30 cellular contexts compared by ENCODE assay signal in genomic region chr5:1745190-1745805, GRCh38. TPM values are rescaled to one million over a fixed set of nuclear protein-coding genes. Genes with fewer than 3 reads are reported as not detected.
DNase-seq lines count a peak whose midpoint lies in the region; ATAC-seq, FAIRE-seq and TF ChIP-seq lines count a peak whose summit lies in the region.
"Had no signal": no experiment of that assay in that cellular context is flagged by ENCODE, and none has a peak within 500 bp of the region (broad histone marks: within the 10 kb centered on the region; RNA-seq: fewer than 3 reads in every experiment).

No MANE protein-coding gene starts in this region.

- H3K27ac Mint-ChIP-seq in glutamatergic neuron (ENCODE audit: unreplicated experiment) (peak overlapping the region; percentile 62), T-helper 17 cell (no peak overlapping the region)
- H3K27ac Mint-ChIP-seq: activated CD4-positive, alpha-beta memory T cell treated with anti-CD3 and anti-CD28 coated beads, Interleukin-2, amount 10 ng/mL, durations not matched to agents 7 days and 5 days; effector memory CD8-positive, alpha-beta T cell had no signal

- H3K27ac ChIP-seq in right lobe of liver (no peak overlapping the region), HepG2 (ENCODE audit: extremely low read length, insufficient read depth, low read length) (no peak overlapping the region), osteoblast (ENCODE audit: low read depth, low read length) (no peak overlapping the region)
- H3K27ac ChIP-seq: BLaER1 treated with 17β-estradiol and CSF1 and Interleukin-3, amounts not matched to agents 10 nM and 100 nM; breast epithelium; colonic mucosa; skin epidermis; stomach; tibial nerve had no signal

- H3K4me1 ChIP-seq in right lobe of liver (no peaks in the 10 kb centered on the region), HepG2 (ENCODE audit: insufficient read depth, low read length) (no peaks in the 10 kb centered on the region), osteoblast (ENCODE audit: insufficient read depth, low read length) (no peaks in the 10 kb centered on the region)
- H3K4me1 ChIP-seq: breast epithelium, colonic mucosa, stomach, tibial nerve had no signal

- H3K79me2 ChIP-seq in HepG2 (ENCODE audit: insufficient read depth, low read length), result no peaks in the 10 kb centered on the region
- no peaks in the 10 kb centered on the region for H3K79me2 ChIP-seq in osteoblast (ENCODE audit: insufficient read depth, low read length)

- CTCF ChIA-PET in HepG2 (lab: Yijun Ruan, JAX; ENCODE audit: low intra/inter-chr PET ratio, low total read pairs), result no interaction called here

- peaks cover 5% of the 10 kb centered on the region for H3K9me3 Mint-ChIP-seq in glutamatergic neuron (ENCODE audit: unreplicated experiment)
- H3K9me3 Mint-ChIP-seq: activated CD4-positive, alpha-beta memory T cell treated with anti-CD3 and anti-CD28 coated beads, Interleukin-2, amount 10 ng/mL, durations not matched to agents 7 days and 5 days; effector memory CD8-positive, alpha-beta T cell had no signal

- DNase-seq in right lobe of liver (peak; percentile 13 to 42 (median 34)), HepG2 (ENCODE audit: low spot score) (no peak), glutamatergic neuron (no peak), osteoblast (ENCODE audit: insufficient read length, low spot score, missing footprints) (peak; percentile 73), T-helper 17 cell (no peak)
- DNase-seq: activated CD4-positive, alpha-beta memory T cell treated with anti-CD3 and anti-CD28 coated beads, Interleukin-2, amount 10 ng/mL, durations not matched to agents 7 days and 5 days; amygdala; colonic mucosa; COR-L47; DMS53; effector memory CD8-positive, alpha-beta T cell; HCEC 1CT; KBM-7; mesenchymal stem cell; NCI-H1417; NCI-H2081; NCI-H774; occipital lobe; stimulated activated CD8-positive, alpha-beta memory T cell treated with anti-CD3 and anti-CD28 coated beads, Interleukin-4, amount 100 ng/mL, for 48 hours; T-helper 1 cell had no signal

- H3K36me3 ChIP-seq in right lobe of liver (no peaks in the 10 kb centered on the region), HepG2 (replicated peaks in 1 of 2; ENCODE audit: control insufficient read depth in 1 of 2, insufficient read depth in 2 of 2, low read length in 2 of 2) (no peaks in the 10 kb centered on the region), osteoblast (ENCODE audit: insufficient read depth, low read length) (no peaks in the 10 kb centered on the region)
- H3K36me3 ChIP-seq: BLaER1 treated with 17β-estradiol and CSF1 and Interleukin-3, amounts not matched to agents 10 nM and 100 nM; breast epithelium; colonic mucosa; stomach; tibial nerve had no signal

- TF ChIP-seq POLR2A in right lobe of liver (IDR thresholded peaks at IDR 0.05) (no peak), HepG2 (IDR thresholded peaks at IDR 0.05; ENCODE audit: insufficient read depth in 1 of 2, low read depth in 2 of 2, low read length in 2 of 2) (no peak)

- H3K4me1 Mint-ChIP-seq in glutamatergic neuron (ENCODE audit: low read depth, unreplicated experiment) (no peaks in the 10 kb centered on the region), T-helper 17 cell (no peaks in the 10 kb centered on the region)
- H3K4me1 Mint-ChIP-seq: activated CD4-positive, alpha-beta memory T cell treated with anti-CD3 and anti-CD28 coated beads, Interleukin-2, amount 10 ng/mL, durations not matched to agents 7 days and 5 days had no signal

- H3K27me3 ChIP-seq in right lobe of liver (no peaks in the 10 kb centered on the region), HepG2 (ENCODE audit: control insufficient read depth in 1 of 2, insufficient read depth in 2 of 2, low read length in 2 of 2) (peaks cover 6 to 76% of the 10 kb centered on the region in 2 experiments; a peak in 4 of 5 replicates), osteoblast (ENCODE audit: insufficient read depth, low read length) (no peaks in the 10 kb centered on the region)
- H3K27me3 ChIP-seq: BLaER1 treated with 17β-estradiol and CSF1 and Interleukin-3, amounts not matched to agents 10 nM and 100 nM; colonic mucosa; tibial nerve had no signal

- POLR2A ChIA-PET in HepG2 (lab: Yijun Ruan, JAX), result no interaction called here

- no peak overlapping the region for H3K4me3 Mint-ChIP-seq in glutamatergic neuron (ENCODE audit: unreplicated experiment)
- no peak overlapping the region for H3K4me3 Mint-ChIP-seq in T-helper 17 cell
- H3K4me3 Mint-ChIP-seq: activated CD4-positive, alpha-beta memory T cell treated with anti-CD3 and anti-CD28 coated beads, Interleukin-2, amount 10 ng/mL, durations not matched to agents 7 days and 5 days; effector memory CD8-positive, alpha-beta T cell had no signal

- no peak for TF ChIP-seq RAD21 in HepG2 (CRISPR knock-in tag; IDR thresholded peaks at IDR 0.05)

- BruUV-seq in HepG2 (replicated peaks; lab: Mats Ljungman, UMichigan), result no TSS peak

- H3K36me3 Mint-ChIP-seq in glutamatergic neuron (ENCODE audit: unreplicated experiment), result peaks cover 11% of the 10 kb centered on the region
- no peaks in the 10 kb centered on the region for H3K36me3 Mint-ChIP-seq in T-helper 17 cell (ENCODE audit: low read depth)

- H3K4me2 ChIP-seq in HepG2 (ENCODE audit: low read depth, low read length), result no peak overlapping the region
- H3K4me2 ChIP-seq in osteoblast (ENCODE audit: insufficient read depth, low read length), result no peak overlapping the region
- H3K4me2 ChIP-seq: BLaER1 treated with 17β-estradiol and CSF1 and Interleukin-3, amounts not matched to agents 10 nM and 100 nM had no signal

- no peak for ATAC-seq in right lobe of liver
- ATAC-seq in HepG2, result no peak
- ATAC-seq in HG02981 (IDR thresholded peaks at IDR 0.05; ENCODE audit: unreplicated experiment), result no peak
- no peak for ATAC-seq in HG02623 (IDR thresholded peaks at IDR 0.05; ENCODE audit: unreplicated experiment)
- no peak for ATAC-seq in T-helper 17 cell
- ATAC-seq: activated CD4-positive, CD25-positive, alpha-beta regulatory T cell treated with anti-CD3 and anti-CD28 coated beads, Interleukin-2, amount 50 U/mL, for 24 hours; effector memory CD8-positive, alpha-beta T cell had no signal

- FAIRE-seq in HepG2 (lab: Jason Lieb, UNC), result no peak
- FAIRE-seq: G401.6, HTR-8/SVneo had no signal

- TF ChIP-seq EP300 in HepG2 (IDR thresholded peaks at IDR 0.05; ENCODE audit: low read depth in 2 of 2, low read length in 2 of 2) (no peak), HepG2 (CRISPR knock-in tag; IDR thresholded peaks at IDR 0.05; ENCODE audit: borderline replicate concordance) (no peak)

- no peak for TF ChIP-seq CTCF in right lobe of liver (IDR thresholded peaks at IDR 0.05)
- no peak for TF ChIP-seq CTCF in HepG2 (CRISPR knock-in tag; IDR thresholded peaks at IDR 0.05)
- no peak for TF ChIP-seq CTCF in glutamatergic neuron (IDR thresholded peaks at IDR 0.05; ENCODE audit: partially characterized antibody, unreplicated experiment)
- TF ChIP-seq CTCF in osteoblast (IDR thresholded peaks at IDR 0.05; ENCODE audit: extremely low read depth, low read depth, low read length), result no peak

- H3K9ac ChIP-seq in HepG2 (ENCODE audit: insufficient read depth, low read depth, low read length), result no peak overlapping the region
- H3K9ac ChIP-seq: BLaER1 treated with 17β-estradiol and CSF1 and Interleukin-3, amounts not matched to agents 10 nM and 100 nM had no signal

- no peak overlapping the region for H2AFZ ChIP-seq in HepG2 (ENCODE audit: low read length)
- H2AFZ ChIP-seq in osteoblast (ENCODE audit: low read length), result no peak overlapping the region

- H3K4me3 ChIP-seq in right lobe of liver (no peak overlapping the region), HepG2 (replicated peaks in 1 of 3; ENCODE audit: insufficient read depth in 1 of 3, low read depth in 2 of 3, low read length in 3 of 3) (no peak overlapping the region), osteoblast (ENCODE audit: insufficient read depth, low read length) (no peak overlapping the region)
- H3K4me3 ChIP-seq: BLaER1 treated with 17β-estradiol and CSF1 and Interleukin-3, amounts not matched to agents 10 nM and 100 nM; breast epithelium; colonic mucosa; skin epidermis; stomach; tibial nerve had no signal

- intact Hi-C loops in right lobe of liver (cut with DNase I), result no loop called here
- intact Hi-C loops in HepG2 (cut with micrococcal nuclease; ENCODE audit: unreplicated experiment), result no loop called here

- H4K20me1 ChIP-seq in HepG2 (ENCODE audit: insufficient read depth, low read length), result no peaks in the 10 kb centered on the region
- H4K20me1 ChIP-seq in osteoblast (ENCODE audit: insufficient read depth, low read length), result no peaks in the 10 kb centered on the region
- H4K20me1 ChIP-seq: BLaER1 treated with 17β-estradiol and CSF1 and Interleukin-3, amounts not matched to agents 10 nM and 100 nM had no signal

- no peaks in the 10 kb centered on the region for H3K9me3 ChIP-seq in right lobe of liver
- H3K9me3 ChIP-seq in HepG2 (ENCODE audit: low read length), result peaks cover 6% of the 10 kb centered on the region
- no peaks in the 10 kb centered on the region for H3K9me3 ChIP-seq in osteoblast (ENCODE audit: low read depth, low read length)
- H3K9me3 ChIP-seq in T-helper 17 cell (ENCODE audit: control insufficient read depth, low read length, poor library complexity, severe bottlenecking), result no peaks in the 10 kb centered on the region
- H3K9me3 ChIP-seq: breast epithelium, colonic mucosa had no signal

- WGBS in right lobe of liver (ENCODE audit: insufficient coverage, low coverage, low lambda C conversion rate, missing lambda C conversion rate), result 65% methylated on average over 13 of the region's 30 CpGs
- WGBS in HepG2 (ENCODE audit: low lambda C conversion rate), result 26% methylated on average over 23 of the region's 30 CpGs

- H3K27me3 Mint-ChIP-seq in glutamatergic neuron (ENCODE audit: unreplicated experiment) (peaks cover 6% of the 10 kb centered on the region), T-helper 17 cell (peaks cover 33% of the 10 kb centered on the region)

- in situ Hi-C loops in HepG2 (cut with HindIII; ENCODE audit: extremely low pct_ligation_motif_present, low pct_unique_long_range_greater_than_20kb), result no loop called here

RNA-seq across cellular contexts. Expression of gene MRPL36, which starts 54.3 kb away (rescaled TPM):
- total RNA-seq in right lobe of liver (10 to 100 TPM; 30.7 to 40.0 (median 35.5) TPM), HepG2 (2016; rRNA removed; fragmentation: Illumina TruSeq; extraction: Trizol) (113 and 135 TPM in 2 replicates), glutamatergic neuron (ENCODE audit: unreplicated experiment) (40.0 TPM), osteoblast (35.1 and 35.7 TPM in 2 replicates), T-helper 17 cell (10 to 100 TPM; 12.3 to 17.7 TPM)
- total RNA-seq in HepG2 (2016; cell fraction: cytosol; rRNA removed; fragmentation: Illumina TruSeq; extraction: Trizol; ENCODE audit: low read depth), result 108 and 113 TPM in 2 replicates
- 108 and 154 TPM in 2 replicates for total RNA-seq in HepG2 (2016; cell fraction: insoluble cytoplasmic fraction; rRNA removed; fragmentation: Illumina TruSeq; extraction: Trizol)
- 76.0 and 81.1 TPM in 2 replicates for total RNA-seq in HepG2 (2016; cell fraction: membrane; rRNA removed; fragmentation: Illumina TruSeq; extraction: Trizol)
- total RNA-seq in HepG2 (2016; cell fraction: nucleus; rRNA removed; fragmentation: Illumina TruSeq; extraction: Trizol), result 37.1 and 47.0 TPM in 2 replicates
- 70.5 and 71.3 TPM in 2 replicates for polyA plus RNA-seq in HepG2 (2011; rRNA removed)
- polyA plus RNA-seq in HepG2 (2011; cell fraction: cytosol; rRNA removed), result 65.9 and 74.3 TPM in 2 replicates
- 25.2 and 29.0 TPM in 2 replicates for polyA plus RNA-seq in HepG2 (2011; cell fraction: nucleus; rRNA removed)
- 59.1 and 65.6 TPM in 2 replicates for polyA plus RNA-seq in HepG2 (2012)
- 88.2 and 98.8 TPM in 2 replicates for polyA plus RNA-seq in HepG2 (2016; cell fraction: cytosol; fragmentation: Illumina TruSeq; extraction: Trizol; ENCODE audit: low read depth)
- 150 and 160 TPM in 2 replicates for polyA plus RNA-seq in HepG2 (2016; cell fraction: insoluble cytoplasmic fraction; fragmentation: Illumina TruSeq; extraction: Trizol; ENCODE audit: low read depth)
- polyA plus RNA-seq in HepG2 (2016; cell fraction: membrane; fragmentation: Illumina TruSeq; extraction: Trizol; ENCODE audit: low read depth), result 60.1 and 66.8 TPM in 2 replicates
- polyA plus RNA-seq in HepG2 (2016; cell fraction: nucleus; fragmentation: Illumina TruSeq; extraction: Trizol; ENCODE audit: insufficient read depth, low read depth), result 65.9 and 77.9 TPM in 2 replicates
- 30.3 and 163 TPM in 2 replicates for polyA minus RNA-seq in HepG2 (2011; rRNA and poly(A)+ RNA removed; ENCODE audit: low replicate concordance)
- 21.5 and 22.2 TPM in 2 replicates for polyA minus RNA-seq in HepG2 (2011; cell fraction: cytosol; rRNA and poly(A)+ RNA removed)
- 21.4 and 25.5 TPM in 2 replicates for polyA minus RNA-seq in HepG2 (2011; cell fraction: nucleus; rRNA and poly(A)+ RNA removed)

RNA-seq across cellular contexts. Expression of gene NDUFS6, which starts 55.9 kb away (rescaled TPM):
- 10 to 100 TPM; 16.5 to 57.5 (median 23.7) TPM for total RNA-seq in right lobe of liver
- 50.4 and 63.7 TPM in 2 replicates for total RNA-seq in HepG2 (2016; rRNA removed; fragmentation: Illumina TruSeq; extraction: Trizol)
- total RNA-seq in HepG2 (2016; cell fraction: cytosol; rRNA removed; fragmentation: Illumina TruSeq; extraction: Trizol; ENCODE audit: low read depth), result 15.2 and 15.4 TPM in 2 replicates
- total RNA-seq in HepG2 (2016; cell fraction: insoluble cytoplasmic fraction; rRNA removed; fragmentation: Illumina TruSeq; extraction: Trizol), result 53.0 and 63.5 TPM in 2 replicates
- 25.8 and 27.4 TPM in 2 replicates for total RNA-seq in HepG2 (2016; cell fraction: membrane; rRNA removed; fragmentation: Illumina TruSeq; extraction: Trizol)
- total RNA-seq in HepG2 (2016; cell fraction: nucleus; rRNA removed; fragmentation: Illumina TruSeq; extraction: Trizol), result 17.5 and 20.2 TPM in 2 replicates
- 22.2 and 23.7 TPM in 2 replicates for polyA plus RNA-seq in HepG2 (2011; rRNA removed)
- 72.6 and 97.8 TPM in 2 replicates for polyA plus RNA-seq in HepG2 (2011; cell fraction: cytosol; rRNA removed)
- 21.7 and 33.4 TPM in 2 replicates for polyA plus RNA-seq in HepG2 (2011; cell fraction: nucleus; rRNA removed)
- 46.4 and 50.3 TPM in 2 replicates for polyA plus RNA-seq in HepG2 (2012)
- polyA plus RNA-seq in HepG2 (2016; cell fraction: cytosol; fragmentation: Illumina TruSeq; extraction: Trizol; ENCODE audit: low read depth), result 27.6 and 35.6 TPM in 2 replicates
- 110 and 131 TPM in 2 replicates for polyA plus RNA-seq in HepG2 (2016; cell fraction: insoluble cytoplasmic fraction; fragmentation: Illumina TruSeq; extraction: Trizol; ENCODE audit: low read depth)
- 36.7 and 40.8 TPM in 2 replicates for polyA plus RNA-seq in HepG2 (2016; cell fraction: membrane; fragmentation: Illumina TruSeq; extraction: Trizol; ENCODE audit: low read depth)
- polyA plus RNA-seq in HepG2 (2016; cell fraction: nucleus; fragmentation: Illumina TruSeq; extraction: Trizol; ENCODE audit: insufficient read depth, low read depth), result 54.4 and 56.6 TPM in 2 replicates
- 9.7 and 41.7 TPM in 2 replicates for polyA minus RNA-seq in HepG2 (2011; rRNA and poly(A)+ RNA removed; ENCODE audit: low replicate concordance)
- 11.4 and 22.6 TPM in 2 replicates for polyA minus RNA-seq in HepG2 (2011; cell fraction: cytosol; rRNA and poly(A)+ RNA removed)
- polyA minus RNA-seq in HepG2 (2011; cell fraction: nucleus; rRNA and poly(A)+ RNA removed), result 8.5 and 11.5 TPM in 2 replicates
- 40.3 TPM for total RNA-seq in glutamatergic neuron (ENCODE audit: unreplicated experiment)
- total RNA-seq in osteoblast, result 19.2 and 23.9 TPM in 2 replicates
- 10 to 100 TPM; 15.2 to 24.7 TPM for total RNA-seq in T-helper 17 cell

Comparison
In these comparisons a context has a peak if more than half of its experiments do, and no peak if none do; other contexts are left out.
1. DNase-seq: peak in right lobe of liver (3 of 3) and osteoblast (single experiment); none in HepG2 (single experiment), glutamatergic neuron (single experiment) and T-helper 17 cell (0 of 3).